ENCODE assay signal across 10 cellular contexts in the genomic region with DNA sequence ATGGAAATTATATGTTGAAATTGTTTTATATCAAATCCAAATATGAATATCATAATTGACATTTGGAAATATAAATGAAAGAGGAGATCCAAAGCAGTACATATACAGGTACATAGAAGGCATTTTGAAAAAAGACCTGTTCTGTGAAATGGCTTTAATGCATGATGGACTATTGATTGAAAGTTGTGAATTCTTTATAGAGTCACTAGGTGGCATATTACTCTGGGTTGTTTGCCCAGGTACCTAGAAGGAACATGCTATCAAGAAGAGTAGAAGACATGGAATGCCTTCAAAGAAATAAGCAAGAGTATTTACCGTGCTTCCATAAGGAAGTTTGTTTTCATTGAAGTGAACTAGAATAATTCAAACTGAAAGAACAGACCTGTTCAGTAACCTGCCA.
DNase-seq lines count a peak whose midpoint lies in the region; ATAC-seq, FAIRE-seq and TF ChIP-seq lines count a peak whose summit lies in the region.
"Had no signal": no experiment of that assay in that cellular context is flagged by ENCODE, and none has a peak within 500 bp of the region (broad histone marks: within the 10 kb centered on the region; RNA-seq: fewer than 3 reads in every experiment).

No MANE protein-coding gene starts in this region.

- no peak overlapping the region for H3K27ac Mint-ChIP-seq in astrocyte (ENCODE audit: unreplicated experiment)
- H3K27ac Mint-ChIP-seq: activated T-cell treated with anti-CD3 and anti-CD28 coated beads, Interleukin-2, amount 50 U/mL, for 72 hours had no signal

- intact Hi-C loops in tibial artery (cut with DNase I; ENCODE audit: low total_unique reads): no loop called here
- intact Hi-C loops in aorta (cut with DNase I): no loop called here

- H3K4me2 ChIP-seq in astrocyte (ENCODE audit: low read length): no peak overlapping the region

- no peak overlapping the region for H3K9ac ChIP-seq in astrocyte (ENCODE audit: low read length)

- no peaks in the 10 kb centered on the region for H3K27me3 Mint-ChIP-seq in astrocyte (ENCODE audit: low read depth, unreplicated experiment)

- H3K9me3 ChIP-seq in astrocyte (ENCODE audit: insufficient read depth, low read depth, low read length): no peaks in the 10 kb centered on the region
- no peaks in the 10 kb centered on the region for H3K9me3 ChIP-seq in tibial artery
- no peaks in the 10 kb centered on the region for H3K9me3 ChIP-seq in aorta (ENCODE audit: control insufficient read depth, low read length)
- H3K9me3 ChIP-seq: right atrium auricular region had no signal

- H3K27me3 ChIP-seq in astrocyte (ENCODE audit: insufficient read depth, low read length) (no peaks in the 10 kb centered on the region), tibial artery (no peaks in the 10 kb centered on the region), aorta (ENCODE audit: control insufficient read depth in 1 of 2, insufficient read depth in 2 of 2, low read length in 1 of 2) (no peaks in the 10 kb centered on the region)
- H3K27me3 ChIP-seq: right atrium auricular region had no signal

- H3K4me1 ChIP-seq in astrocyte (ENCODE audit: insufficient read depth, low read length) (no peaks in the 10 kb centered on the region), tibial artery (no peaks in the 10 kb centered on the region), aorta (ENCODE audit: control insufficient read depth in 1 of 2, insufficient read depth in 2 of 2, low read length in 2 of 2) (no peaks in the 10 kb centered on the region)
- H3K4me1 ChIP-seq: right atrium auricular region had no signal

- H3K36me3 ChIP-seq in astrocyte (ENCODE audit: insufficient read depth, low read length) (no peaks in the 10 kb centered on the region), tibial artery (no peaks in the 10 kb centered on the region), aorta (ENCODE audit: control insufficient read depth in 1 of 2, insufficient read depth in 2 of 2, low read length in 1 of 2) (no peaks in the 10 kb centered on the region)
- H3K36me3 ChIP-seq: right atrium auricular region had no signal

- H3K79me2 ChIP-seq in astrocyte (ENCODE audit: insufficient read depth, low read length): no peaks in the 10 kb centered on the region

- H3K36me3 Mint-ChIP-seq in astrocyte (ENCODE audit: low read depth, unreplicated experiment): no peaks in the 10 kb centered on the region

- peak; percentile 47 for FAIRE-seq in astrocyte (lab: Jason Lieb, UNC)

- H3K4me3 Mint-ChIP-seq in astrocyte (ENCODE audit: unreplicated experiment): no peak overlapping the region
- H3K4me3 Mint-ChIP-seq: activated T-cell treated with anti-CD3 and anti-CD28 coated beads, Interleukin-2, amount 50 U/mL, for 72 hours had no signal

- H4K20me1 ChIP-seq in astrocyte (ENCODE audit: insufficient read depth, low read length): no peaks in the 10 kb centered on the region

- no peak overlapping the region for H2AFZ ChIP-seq in astrocyte (ENCODE audit: low read depth, low read length)

- H3K9me3 Mint-ChIP-seq in astrocyte (ENCODE audit: unreplicated experiment): no peaks in the 10 kb centered on the region

- DNase-seq in GF-D8 (lab: John Stamatoyannopoulos, UW): peak; percentile 1
- DNase-seq in HuH-7 (ENCODE audit: low spot score): peak; percentile 3
- no peak for DNase-seq in astrocyte (ENCODE audit: low read depth)
- peak; percentile 20 for DNase-seq in myocyte (ENCODE audit: low read depth)
- DNase-seq in cerebellar nuclear complex (lab: John Stamatoyannopoulos, UW): no peak
- no peak for DNase-seq in tibial artery
- DNase-seq in aorta: no peak
- DNase-seq: activated T-cell treated with anti-CD3 and anti-CD28 coated beads, Interleukin-2, amount 50 U/mL, for 72 hours had no signal

- TF ChIP-seq CTCF in astrocyte (IDR thresholded peaks at IDR 0.05; ENCODE audit: insufficient read depth, low read depth, low read length): peak; percentile 23
- TF ChIP-seq CTCF in tibial artery (IDR thresholded peaks at IDR 0.05): peak in 1 of 2 experiments; percentile 7

- H3K4me1 Mint-ChIP-seq in astrocyte (ENCODE audit: low read depth, unreplicated experiment): no peaks in the 10 kb centered on the region

- ATAC-seq in HG03159 (IDR thresholded peaks at IDR 0.05; ENCODE audit: unreplicated experiment) (no peak), aorta (ENCODE audit: low FRiP score) (no peak)
- ATAC-seq: activated T-cell treated with anti-CD3 and anti-CD28 coated beads, Interleukin-2, amount 50 U/mL, for 72 hours had no signal

- no peak overlapping the region for H3K27ac ChIP-seq in astrocyte (ENCODE audit: low read depth, low read length)
- H3K27ac ChIP-seq in tibial artery: no peak overlapping the region
- no peak overlapping the region for H3K27ac ChIP-seq in aorta (ENCODE audit: low read depth in 1 of 2, low read length in 2 of 2)
- H3K27ac ChIP-seq: right atrium auricular region had no signal

- H3K4me3 ChIP-seq in astrocyte (ENCODE audit: insufficient read depth, low read depth, low read length) (no peak overlapping the region), tibial artery (no peak overlapping the region), aorta (ENCODE audit: low read length in 2 of 2) (no peak overlapping the region)
- H3K4me3 ChIP-seq: right atrium auricular region had no signal

- 43 to 60% methylated on average over 1 of the region's 1 CpG for WGBS in aorta, 2 donors

Comparison
In these comparisons a context has a peak if more than half of its experiments do, and no peak if none do; other contexts are left out.
1. DNase-seq: peak in GF-D8 (single experiment), HuH-7 (single experiment) and myocyte (single experiment); none in astrocyte (single experiment), cerebellar nuclear complex (0 of 2), tibial artery (0 of 2) and aorta (0 of 2).